ENCODE assay signal across 12 cellular contexts in genomic region chr1:167428418-167428817, GRCh38.
DNase-seq lines count a peak whose midpoint lies in the region; ATAC-seq lines count a peak whose summit lies in the region.
"Had no signal": no experiment of that assay in that cellular context is flagged by ENCODE, and none has a peak within 500 bp of the region (broad histone marks: within the 10 kb centered on the region; RNA-seq: fewer than 3 reads in every experiment).

No MANE protein-coding gene starts in this region.

- H3K27me3 Mint-ChIP-seq in stimulated activated naive CD8-positive, alpha-beta T cell treated with anti-CD3 and anti-CD28 coated beads, Interleukin-15, Interleukin-2, amounts not matched to agents 100 ng/mL and 50 ng/mL, for 24 hours = no peaks in the 10 kb centered on the region

- peaks cover 37% of the 10 kb centered on the region for H3K4me1 Mint-ChIP-seq in stimulated activated naive CD8-positive, alpha-beta T cell treated with anti-CD3 and anti-CD28 coated beads, Interleukin-15, Interleukin-2, amounts not matched to agents 100 ng/mL and 50 ng/mL, for 24 hours (ENCODE audit: low read depth)

- no peak for DNase-seq in stimulated activated naive CD8-positive, alpha-beta T cell treated with anti-CD3 and anti-CD28 coated beads, Interleukin-15, Interleukin-2, amounts not matched to agents 100 U/mL and 50 U/mL, for 24 hours
- no peak for DNase-seq in activated naive CD4-positive, alpha-beta T cell treated with anti-CD3 and anti-CD28 coated beads, Interleukin-2, amount 50 U/mL, for 72 hours (ENCODE audit: low spot score in 2 of 2)
- DNase-seq in left ventricle myocardium superior (no peak), epidermal melanocyte (ENCODE audit: insufficient read length, low spot score) (no peak), cerebellum (ENCODE audit: low spot score) (no peak)
- DNase-seq in activated CD4-positive, CD25-positive, alpha-beta regulatory T cell treated with anti-CD3 and anti-CD28 coated beads, Interleukin-2, amount 50 U/mL, for 72 hours = no peak
- DNase-seq in stimulated activated CD4-positive, alpha-beta T cell treated with anti-CD3 and anti-CD28 coated beads, Interleukin-4, amount 100 ng/mL, for 4 hours = no peak
- DNase-seq: activated T-cell treated with anti-CD3 and anti-CD28 coated beads, Interleukin-2, amount 50 U/mL, for 4 hours; AML-193; RPMI8226 had no signal

- peaks cover 17% of the 10 kb centered on the region for H3K36me3 Mint-ChIP-seq in stimulated activated naive CD8-positive, alpha-beta T cell treated with anti-CD3 and anti-CD28 coated beads, Interleukin-15, Interleukin-2, amounts not matched to agents 100 ng/mL and 50 ng/mL, for 24 hours (ENCODE audit: low read depth)
- peaks cover 0 to 8% of the 10 kb centered on the region in 2 donors for H3K36me3 Mint-ChIP-seq in activated naive CD4-positive, alpha-beta T cell treated with anti-CD3 and anti-CD28 coated beads, Interleukin-2, amount 50 U/mL, for 72 hours

- peak overlapping the region; percentile 53 for H3K27ac Mint-ChIP-seq in stimulated activated naive CD8-positive, alpha-beta T cell treated with anti-CD3 and anti-CD28 coated beads, Interleukin-15, Interleukin-2, amounts not matched to agents 100 ng/mL and 50 ng/mL, for 24 hours
- H3K27ac Mint-ChIP-seq in activated naive CD4-positive, alpha-beta T cell treated with anti-CD3 and anti-CD28 coated beads, Interleukin-2, amount 50 U/mL, for 72 hours = peak overlapping the region; percentile 20 to 79

- no peak for ATAC-seq in stimulated activated naive CD8-positive, alpha-beta T cell treated with anti-CD3 and anti-CD28 coated beads, Interleukin-15, Interleukin-2, amounts not matched to agents 100 U/mL and 50 U/mL, for 24 hours
- peak in 1 of 2 donors; percentile 32 for ATAC-seq in activated naive CD4-positive, alpha-beta T cell treated with anti-CD3 and anti-CD28 coated beads, Interleukin-2, amount 50 U/mL, for 72 hours
- peak; percentile 13 for ATAC-seq in left ventricle myocardium superior
- ATAC-seq: left lobe of liver had no signal

- H3K4me3 Mint-ChIP-seq in stimulated activated naive CD8-positive, alpha-beta T cell treated with anti-CD3 and anti-CD28 coated beads, Interleukin-15, Interleukin-2, amounts not matched to agents 100 ng/mL and 50 ng/mL, for 24 hours = no peak overlapping the region
- H3K4me3 Mint-ChIP-seq: activated T-cell treated with anti-CD3 and anti-CD28 coated beads, Interleukin-2, amount 50 U/mL, for 4 hours had no signal

- no peaks in the 10 kb centered on the region for H3K9me3 Mint-ChIP-seq in stimulated activated naive CD8-positive, alpha-beta T cell treated with anti-CD3 and anti-CD28 coated beads, Interleukin-15, Interleukin-2, amounts not matched to agents 100 ng/mL and 50 ng/mL, for 24 hours
- H3K9me3 Mint-ChIP-seq in activated naive CD4-positive, alpha-beta T cell treated with anti-CD3 and anti-CD28 coated beads, Interleukin-2, amount 50 U/mL, for 72 hours = no peaks in the 10 kb centered on the region
- H3K9me3 Mint-ChIP-seq: activated T-cell treated with anti-CD3 and anti-CD28 coated beads, Interleukin-2, amount 50 U/mL, for 4 hours had no signal

- intact Hi-C loops in left ventricle myocardium superior (cut with micrococcal nuclease) = no loop called here
